ENCODE assay signal across 9 cellular contexts in the genomic region with DNA sequence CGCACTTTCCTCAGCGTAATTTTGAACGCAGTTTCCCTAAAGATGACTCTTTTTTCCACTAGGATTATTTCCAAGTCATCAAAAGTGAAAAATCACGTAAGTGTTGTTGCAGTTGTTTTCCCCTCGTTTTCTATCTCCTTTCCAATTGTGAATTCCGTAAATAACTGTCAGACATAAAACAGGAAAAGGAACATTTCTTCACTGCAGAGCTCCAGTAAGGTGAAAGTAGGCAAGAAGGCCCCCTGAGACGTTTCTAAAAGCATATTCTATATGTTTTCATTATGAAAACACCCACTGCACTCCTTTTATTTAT. TPM values are rescaled to one million over a fixed set of nuclear protein-coding genes. Genes with fewer than 3 reads are reported as not detected.
A peak's percentile ranks its signal among the peaks of the same experiment; 100 is the strongest.
DNase-seq lines count a peak whose midpoint lies in the region; ATAC-seq, FAIRE-seq and TF ChIP-seq lines count a peak whose summit lies in the region.
"Had no signal": no experiment of that assay in that cellular context is flagged by ENCODE, and none has a peak within 500 bp of the region (broad histone marks: within the 10 kb centered on the region; RNA-seq: fewer than 3 reads in every experiment).

No MANE protein-coding gene starts in this region.

- peaks cover 43% of the 10 kb centered on the region for H3K4me1 Mint-ChIP-seq in activated naive CD8-positive, alpha-beta T cell treated with anti-CD3 and anti-CD28 coated beads, Interleukin-2, amount 10 ng/mL, durations not matched to agents 7 days and 5 days

- DNase-seq in DMS79 treated with DMSO at 0.1 percent for 48 hours (lab: John Stamatoyannopoulos, UW) (peak; percentile 61), DMS79 (lab: John Stamatoyannopoulos, UW) (no peak), kidney (no peak), iPS-NIHi7 (ENCODE audit: extremely low spot score) (no peak)
- DNase-seq in activated naive CD8-positive, alpha-beta T cell treated with anti-CD3 and anti-CD28 coated beads, Interleukin-2, amount 10 ng/mL, durations not matched to agents 7 days and 5 days, result no peak
- DNase-seq in activated effector memory CD4-positive, alpha-beta T cell treated with anti-CD3 and anti-CD28 coated beads, Interleukin-2, amount 50 U/mL, for 16 hours, result no peak

- POLR2A ChIA-PET in activated naive CD8-positive, alpha-beta T cell treated with anti-CD3 and anti-CD28 coated beads, Interleukin-2, amount 10 ng/mL, durations not matched to agents 7 days and 5 days (lab: Charles Lee), result interaction anchor here (0.9 to 4.4 kb wide), 16 partner anchors 8 to 523 kb away, joined by 3 to 61 read pairs (median 8); a partner anchor contains a TSS

- H3K4me1 ChIP-seq in kidney (ENCODE audit: control insufficient read depth in 1 of 2, insufficient read depth in 1 of 2, low read depth in 1 of 2, low read length in 2 of 2), result peaks cover 2 to 13% of the 10 kb centered on the region in 2 donors
- H3K4me1 ChIP-seq in stomach smooth muscle (ENCODE audit: control insufficient read depth, insufficient read depth, low read length), result peaks cover 2% of the 10 kb centered on the region

- TF ChIP-seq CTCF in kidney (IDR thresholded peaks at IDR 0.05; ENCODE audit: borderline replicate concordance, extremely low read depth, insufficient read depth), result no peak

- no peak for FAIRE-seq in kidney (lab: Jason Lieb, UNC)

- H3K4me3 ChIP-seq in kidney (ENCODE audit: low read length in 2 of 2), result peak overlapping the region; percentile 78 to 86
- H3K4me3 ChIP-seq in stomach smooth muscle (ENCODE audit: low read length in 2 of 2), result peak overlapping the region; percentile 74 to 77

- H3K27me3 Mint-ChIP-seq in activated naive CD8-positive, alpha-beta T cell treated with anti-CD3 and anti-CD28 coated beads, Interleukin-2, amount 10 ng/mL, durations not matched to agents 7 days and 5 days, result no peaks in the 10 kb centered on the region

- H3K27ac ChIP-seq in kidney (ENCODE audit: low read depth in 2 of 2, low read length in 2 of 2) (peak overlapping the region; percentile 91 to 95), stomach smooth muscle (ENCODE audit: low read length) (peak overlapping the region; percentile 49)
- H3K27ac ChIP-seq: 22Rv1 had no signal

- peak overlapping the region; percentile 67 for H3K9ac ChIP-seq in kidney (ENCODE audit: low read length in 2 of 2)
- peak overlapping the region; percentile 64 to 77 for H3K9ac ChIP-seq in stomach smooth muscle (ENCODE audit: low read length in 2 of 2)

- H3K36me3 ChIP-seq in kidney (ENCODE audit: control insufficient read depth in 1 of 2, insufficient read depth in 2 of 2, low read length in 2 of 2) (no peaks in the 10 kb centered on the region), stomach smooth muscle (ENCODE audit: control insufficient read depth in 2 of 2, insufficient read depth in 2 of 2, low read length in 2 of 2) (no peaks in the 10 kb centered on the region)

- H3K27ac Mint-ChIP-seq in activated naive CD8-positive, alpha-beta T cell treated with anti-CD3 and anti-CD28 coated beads, Interleukin-2, amount 10 ng/mL, durations not matched to agents 7 days and 5 days, result peak overlapping the region; percentile 95

- H3K4me3 Mint-ChIP-seq in activated naive CD8-positive, alpha-beta T cell treated with anti-CD3 and anti-CD28 coated beads, Interleukin-2, amount 10 ng/mL, durations not matched to agents 7 days and 5 days, result peak overlapping the region; percentile 97

- H3K9me3 Mint-ChIP-seq in activated naive CD8-positive, alpha-beta T cell treated with anti-CD3 and anti-CD28 coated beads, Interleukin-2, amount 10 ng/mL, durations not matched to agents 7 days and 5 days, result no peaks in the 10 kb centered on the region

- no peaks in the 10 kb centered on the region for H3K9me3 ChIP-seq in kidney (ENCODE audit: control insufficient read depth in 1 of 2, low read length in 2 of 2)
- H3K9me3 ChIP-seq in stomach smooth muscle (ENCODE audit: control insufficient read depth in 2 of 2, low read length in 2 of 2), result no peaks in the 10 kb centered on the region

- intact Hi-C loops in kidney (cut with DNase I), result no loop called here

- no peaks in the 10 kb centered on the region for H3K27me3 ChIP-seq in stomach smooth muscle (ENCODE audit: control insufficient read depth in 1 of 2, insufficient read depth in 2 of 2, low read length in 2 of 2)

- ATAC-seq in activated naive CD8-positive, alpha-beta T cell treated with anti-CD3 and anti-CD28 coated beads, Interleukin-2, amount 10 ng/mL, durations not matched to agents 7 days and 5 days (ENCODE audit: low read depth), result no peak
- ATAC-seq in HG03097 (IDR thresholded peaks at IDR 0.05; ENCODE audit: low FRiP score, unreplicated experiment), result no peak

- H3K36me3 Mint-ChIP-seq in activated naive CD8-positive, alpha-beta T cell treated with anti-CD3 and anti-CD28 coated beads, Interleukin-2, amount 10 ng/mL, durations not matched to agents 7 days and 5 days, result peaks cover 9% of the 10 kb centered on the region

RNA-seq across cellular contexts. Expression of a gene that starts 17.7 kb away (rescaled TPM):
- total RNA-seq in activated naive CD8-positive, alpha-beta T cell treated with anti-CD3 and anti-CD28 coated beads, Interleukin-2, amount 10 ng/mL, durations not matched to agents 7 days and 5 days, result 10 to 100 TPM; 45.8 to 49.7 TPM
- 26.0 TPM for total RNA-seq in kidney
- 2.4 TPM for polyA plus RNA-seq in kidney (ENCODE audit: insufficient read depth, low read depth, low replicate concordance)
